Comparison of ENCODE assay signal across 27 cellular contexts in the genomic region with DNA sequence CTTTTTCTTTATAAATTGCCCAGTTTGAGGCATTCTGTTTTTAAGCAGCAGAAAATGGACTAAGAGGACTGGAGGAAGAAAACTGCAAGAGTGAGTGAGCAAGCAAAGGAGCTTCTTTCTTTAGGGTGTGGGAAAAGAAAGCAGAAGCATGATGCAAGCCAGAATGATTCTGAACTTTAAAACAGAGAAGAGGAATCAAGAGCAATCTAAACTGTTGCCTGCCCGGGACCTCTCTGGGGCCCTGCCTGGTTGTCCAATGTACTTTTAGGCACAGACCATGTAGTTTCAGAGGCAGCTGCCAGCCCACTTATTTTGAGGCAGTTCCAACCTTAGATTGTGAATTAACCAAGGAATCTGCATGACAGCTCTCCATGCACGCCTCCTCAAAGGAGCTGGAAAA.
"Had no signal": no experiment of that assay in that cellular context is flagged by ENCODE, and none has a peak within 500 bp of the region (broad histone marks: within the 10 kb centered on the region; RNA-seq: fewer than 3 reads in every experiment).

No MANE protein-coding gene starts in this region.

- H3K4me1 ChIP-seq: ascending aorta, body of pancreas, SJSA1 had no signal

- H3K4me3 Mint-ChIP-seq: activated CD4-positive, alpha-beta memory T cell treated with anti-CD3 and anti-CD28 coated beads for 36 hours; activated CD4-positive, alpha-beta T cell treated with anti-CD3 and anti-CD28 coated beads, Interleukin-2, amount 10 ng/mL, durations not matched to agents 7 days and 5 days; activated naive CD8-positive, alpha-beta T cell treated with anti-CD3 and anti-CD28 coated beads, Interleukin-2, amount 50 U/mL, for 24 hours; activated T-cell treated with anti-CD3 and anti-CD28 coated beads, Interleukin-2, amount 50 U/mL, for 4 hours; T-helper 17 cell had no signal

- H3K36me3 ChIP-seq: ascending aorta, SJSA1 had no signal

- H3K36me3 Mint-ChIP-seq: activated CD4-positive, alpha-beta memory T cell treated with anti-CD3 and anti-CD28 coated beads for 36 hours; activated naive CD4-positive, alpha-beta T cell treated with anti-CD3 and anti-CD28 coated beads, Interleukin-2, amount 50 U/mL, for 72 hours had no signal

- H3K9me3 ChIP-seq: ascending aorta, body of pancreas, SJSA1 had no signal

- H3K27me3 Mint-ChIP-seq: activated CD4-positive, alpha-beta memory T cell treated with anti-CD3 and anti-CD28 coated beads for 36 hours; activated CD4-positive, alpha-beta T cell treated with anti-CD3 and anti-CD28 coated beads, Interleukin-2, amount 10 ng/mL, durations not matched to agents 7 days and 5 days; activated naive CD8-positive, alpha-beta T cell treated with anti-CD3 and anti-CD28 coated beads, Interleukin-2, amount 50 U/mL, for 24 hours had no signal

- H3K27ac Mint-ChIP-seq: activated CD4-positive, alpha-beta memory T cell treated with anti-CD3 and anti-CD28 coated beads for 36 hours; activated CD4-positive, alpha-beta T cell treated with anti-CD3 and anti-CD28 coated beads, Interleukin-2, amount 10 ng/mL, durations not matched to agents 7 days and 5 days; activated naive CD4-positive, alpha-beta T cell treated with anti-CD3 and anti-CD28 coated beads, Interleukin-2, amount 50 U/mL, for 72 hours; activated naive CD8-positive, alpha-beta T cell treated with anti-CD3 and anti-CD28 coated beads, Interleukin-2, amount 50 U/mL, for 24 hours; T-helper 17 cell had no signal

- H3K4me1 Mint-ChIP-seq: activated CD4-positive, alpha-beta T cell treated with anti-CD3 and anti-CD28 coated beads, Interleukin-2, amount 10 ng/mL, durations not matched to agents 7 days and 5 days; activated naive CD8-positive, alpha-beta T cell treated with anti-CD3 and anti-CD28 coated beads, Interleukin-2, amount 50 U/mL, for 24 hours; T-helper 17 cell had no signal

- H3K27ac ChIP-seq: ascending aorta, body of pancreas, coronary artery, SJSA1 had no signal

- DNase-seq: activated CD4-positive, alpha-beta memory T cell treated with anti-CD3 and anti-CD28 coated beads for 36 hours; activated CD4-positive, alpha-beta T cell treated with anti-CD3 and anti-CD28 coated beads, Interleukin-2, amount 10 ng/mL, durations not matched to agents 7 days and 5 days; activated CD4-positive, CD25-positive, alpha-beta regulatory T cell; activated CD8-positive, alpha-beta memory T cell treated with anti-CD3 and anti-CD28 coated beads for 24 hours; activated effector memory CD4-positive, alpha-beta T cell treated with anti-CD3 and anti-CD28 coated beads, Interleukin-2, amount 50 U/mL, for 16 hours; activated naive CD4-positive, alpha-beta T cell treated with Interleukin-2 at 50 U/mL for 16 hours; activated naive CD8-positive, alpha-beta T cell treated with anti-CD3 and anti-CD28 coated beads, Interleukin-2, amount 50 U/mL, for 24 hours; activated T-cell treated with anti-CD3 and anti-CD28 coated beads, Interleukin-2, amount 50 U/mL, for 4 hours; amniotic stem cell; body of pancreas; central memory CD4-positive, alpha-beta T cell; Karpas-422; NCI-H1105; NCI-H1436 treated with DMSO at 0.1 percent for 48 hours; NCI-H187; NCI-H2081; NCI-H510A treated with DMSO at 0.1 percent for 48 hours; NCI-H69; PC-3; SHP77; T-helper 17 cell had no signal

- H3K9me3 Mint-ChIP-seq: activated CD4-positive, alpha-beta memory T cell treated with anti-CD3 and anti-CD28 coated beads for 36 hours; activated CD4-positive, alpha-beta T cell treated with anti-CD3 and anti-CD28 coated beads, Interleukin-2, amount 10 ng/mL, durations not matched to agents 7 days and 5 days; activated naive CD8-positive, alpha-beta T cell treated with anti-CD3 and anti-CD28 coated beads, Interleukin-2, amount 50 U/mL, for 24 hours; activated T-cell treated with anti-CD3 and anti-CD28 coated beads, Interleukin-2, amount 50 U/mL, for 4 hours had no signal

- H3K27me3 ChIP-seq: ascending aorta, body of pancreas, SJSA1 had no signal

- H3K4me3 ChIP-seq: ascending aorta, body of pancreas, coronary artery, K562, SJSA1 had no signal

- ATAC-seq: activated naive CD4-positive, alpha-beta T cell treated with anti-CD3 and anti-CD28 coated beads, Interleukin-2, amount 50 U/mL, for 72 hours; activated naive CD8-positive, alpha-beta T cell treated with anti-CD3 and anti-CD28 coated beads, Interleukin-2, amount 50 U/mL, for 24 hours; activated T-cell treated with anti-CD3 and anti-CD28 coated beads, Interleukin-2, amount 50 U/mL, for 4 hours; body of pancreas; K562; PC-3; SK-N-SH treated with all-trans-retinoic acid at 6 μM for 48 hours; T-helper 17 cell had no signal
